11 cellular contexts compared by ENCODE assay signal in the genomic region with DNA sequence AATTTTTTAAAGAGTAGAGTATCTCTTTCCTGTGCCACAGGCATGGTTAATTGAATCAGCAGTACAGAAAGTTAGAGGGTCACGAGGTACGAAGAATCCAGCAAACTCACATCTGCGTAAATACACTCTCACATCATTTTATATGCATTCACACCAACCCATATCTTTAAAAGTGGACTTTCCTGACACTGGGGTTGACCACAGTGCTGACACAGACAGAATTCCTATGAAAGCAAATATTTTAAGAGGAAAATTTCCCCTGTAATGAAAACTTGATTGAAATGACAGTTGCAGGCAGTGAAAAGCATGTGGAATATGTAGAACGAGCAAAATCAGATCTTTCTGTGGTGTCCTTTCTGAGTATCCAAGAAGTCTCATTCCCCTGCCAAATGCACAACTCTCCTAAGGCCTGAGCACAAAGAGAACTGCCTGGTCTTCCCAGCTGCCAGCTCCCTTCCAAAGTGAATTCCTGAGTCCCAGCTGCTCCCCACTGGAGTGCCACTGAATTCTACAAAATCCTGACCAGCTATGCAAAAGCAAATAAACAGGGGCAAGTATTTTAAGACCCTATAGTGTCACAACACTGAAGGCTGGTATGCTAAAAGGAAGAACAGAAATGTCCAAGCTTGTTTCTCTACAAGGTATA. TPM values are rescaled to one million over a fixed set of nuclear protein-coding genes. Genes with fewer than 3 reads are reported as not detected.
DNase-seq lines count a peak whose midpoint lies in the region; ATAC-seq and TF ChIP-seq lines count a peak whose summit lies in the region.
"Had no signal": no experiment of that assay in that cellular context is flagged by ENCODE, and none has a peak within 500 bp of the region (broad histone marks: within the 10 kb centered on the region; RNA-seq: fewer than 3 reads in every experiment).

No MANE protein-coding gene starts in this region.

- CTCF ChIA-PET in naive thymus-derived CD4-positive, alpha-beta T cell (lab: Charles Lee), result no interaction called here
- CTCF ChIA-PET in OCI-LY7 (lab: Charles Lee; ENCODE audit: unreplicated experiment), result no interaction called here

- peaks cover 60% of the 10 kb centered on the region for H3K4me1 Mint-ChIP-seq in chondrocyte (ENCODE audit: low read depth)
- H3K4me1 Mint-ChIP-seq in naive thymus-derived CD4-positive, alpha-beta T cell, result peaks cover 21 to 95% (median 88%) of the 10 kb centered on the region in 7 donors

- no peaks in the 10 kb centered on the region for H3K27me3 ChIP-seq in naive thymus-derived CD4-positive, alpha-beta T cell (ENCODE audit: control insufficient read depth in 2 of 2, insufficient read depth in 2 of 2, low read length in 2 of 2)

- no peaks in the 10 kb centered on the region for H3K27me3 Mint-ChIP-seq in chondrocyte (ENCODE audit: low read depth)
- no peaks in the 10 kb centered on the region for H3K27me3 Mint-ChIP-seq in naive thymus-derived CD4-positive, alpha-beta T cell
- H3K27me3 Mint-ChIP-seq: dendritic cell treated with granulocyte-macrophage colony-stimulating factor and Interleukin-4, amounts not matched to agents 40 ng/mL and 50 ng/mL, for 4 days had no signal

- intact Hi-C loops in naive thymus-derived CD4-positive, alpha-beta T cell (cut with micrococcal nuclease), result loop anchor here (5.0 to 10.0 kb wide), 9 partner anchors 160 to 940 kb away; a partner anchor contains a TSS
- intact Hi-C loops in OCI-LY7 (cut with micrococcal nuclease; ENCODE audit: unreplicated experiment), result no loop called here

- peak overlapping the region; percentile 88 for H3K27ac ChIP-seq in naive thymus-derived CD4-positive, alpha-beta T cell (ENCODE audit: low read depth, low read length)
- H3K27ac ChIP-seq in OCI-LY7 (ENCODE audit: low read depth, low read length, poor library complexity, severe bottlenecking), result no peak overlapping the region

- no peak overlapping the region for H2AFZ ChIP-seq in OCI-LY7 (ENCODE audit: low read length)

- peaks cover 6% of the 10 kb centered on the region for H3K9me3 Mint-ChIP-seq in chondrocyte (ENCODE audit: low read depth)
- H3K9me3 Mint-ChIP-seq in naive thymus-derived CD4-positive, alpha-beta T cell, result peaks cover 0 to 4% (median 0%) of the 10 kb centered on the region in 11 donors
- H3K9me3 Mint-ChIP-seq: dendritic cell treated with granulocyte-macrophage colony-stimulating factor and Interleukin-4, amounts not matched to agents 40 ng/mL and 50 ng/mL, for 4 days had no signal

- H3K4me1 ChIP-seq in naive thymus-derived CD4-positive, alpha-beta T cell (ENCODE audit: control insufficient read depth in 2 of 2, insufficient read depth in 2 of 2, low read length in 2 of 2), result peaks cover 41 to 68% of the 10 kb centered on the region in 2 donors
- H3K4me1 ChIP-seq in OCI-LY7 (ENCODE audit: insufficient read depth, low read length, poor library complexity, severe bottlenecking), result peaks cover 31% of the 10 kb centered on the region

- DNase-seq in AG20443 (ENCODE audit: low spot score) (peak; percentile 13), NCI-H69 (lab: John Stamatoyannopoulos, UW) (peak; percentile 56), chondrocyte (ENCODE audit: low spot score) (no peak), OCI-LY7 (ENCODE audit: low spot score) (no peak), DMS153 (lab: John Stamatoyannopoulos, UW) (no peak)
- no peak for DNase-seq in naive thymus-derived CD4-positive, alpha-beta T cell
- no peak for DNase-seq in stimulated activated CD4-positive, alpha-beta T cell treated with anti-CD3 and anti-CD28 coated beads, Interleukin-12 subunit alpha, Interleukin-12 subunit beta, amount 100 ng/mL, for 4 hours
- DNase-seq in activated effector memory CD4-positive, alpha-beta T cell treated with Interleukin-2 at 50 U/mL for 16 hours, result no peak

- no peak for TF ChIP-seq CTCF in chondrocyte (IDR thresholded peaks at IDR 0.05)
- no peak for TF ChIP-seq CTCF in OCI-LY7 (conservative IDR thresholded peaks at IDR 0.05; ENCODE audit: low read length)

- H4K20me1 ChIP-seq in OCI-LY7 (ENCODE audit: insufficient read depth, low read length), result no peaks in the 10 kb centered on the region

- H3K27ac Mint-ChIP-seq in chondrocyte (ENCODE audit: unreplicated experiment), result peak overlapping the region; percentile 88
- peak overlapping the region; percentile 77 to 99 (median 95) for H3K27ac Mint-ChIP-seq in naive thymus-derived CD4-positive, alpha-beta T cell
- H3K27ac Mint-ChIP-seq: dendritic cell treated with granulocyte-macrophage colony-stimulating factor and Interleukin-4, amounts not matched to agents 40 ng/mL and 50 ng/mL, for 4 days had no signal

- H3K9me2 ChIP-seq in OCI-LY7 (ENCODE audit: insufficient read depth, low read length), result no peaks in the 10 kb centered on the region

- no peak overlapping the region for H3K4me3 ChIP-seq in naive thymus-derived CD4-positive, alpha-beta T cell (ENCODE audit: low read length)
- H3K4me3 ChIP-seq in OCI-LY7 (ENCODE audit: low read depth, low read length, poor library complexity, severe bottlenecking), result no peak overlapping the region

- no peaks in the 10 kb centered on the region for H3K9me3 ChIP-seq in naive thymus-derived CD4-positive, alpha-beta T cell (ENCODE audit: control insufficient read depth in 2 of 3, low read length in 3 of 3)
- no peaks in the 10 kb centered on the region for H3K9me3 ChIP-seq in OCI-LY7 (ENCODE audit: low read length)

- H3K36me3 ChIP-seq in naive thymus-derived CD4-positive, alpha-beta T cell (ENCODE audit: control insufficient read depth in 2 of 3, insufficient read depth in 3 of 3, low read length in 3 of 3), result no peaks in the 10 kb centered on the region
- H3K36me3 ChIP-seq in OCI-LY7 (ENCODE audit: insufficient read depth, low read length), result no peaks in the 10 kb centered on the region; the same call in 1 of the 2 replicates

- peaks cover 1% of the 10 kb centered on the region for H3K36me3 Mint-ChIP-seq in chondrocyte (ENCODE audit: low read depth)
- peaks cover 0 to 9% (median 0%) of the 10 kb centered on the region in 5 donors for H3K36me3 Mint-ChIP-seq in naive thymus-derived CD4-positive, alpha-beta T cell

- H3K4me3 Mint-ChIP-seq in chondrocyte (ENCODE audit: unreplicated experiment), result no peak overlapping the region
- H3K4me3 Mint-ChIP-seq in naive thymus-derived CD4-positive, alpha-beta T cell, result peak overlapping the region in 9 of 10 donors; percentile 25 to 84 (median 49)
- H3K4me3 Mint-ChIP-seq: dendritic cell treated with granulocyte-macrophage colony-stimulating factor and Interleukin-4, amounts not matched to agents 40 ng/mL and 50 ng/mL, for 4 days had no signal

- BruUV-seq in OCI-LY7 (replicated peaks; lab: Mats Ljungman, UMichigan), result no TSS peak

- ATAC-seq in naive thymus-derived CD4-positive, alpha-beta T cell, result no peak

- no peak overlapping the region for H3K4me2 ChIP-seq in OCI-LY7 (ENCODE audit: low read length)

- no peaks in the 10 kb centered on the region for H3K79me2 ChIP-seq in OCI-LY7 (ENCODE audit: insufficient read depth, low read depth, low read length)

- POLR2A ChIA-PET in naive thymus-derived CD4-positive, alpha-beta T cell (lab: Charles Lee), result interaction anchor here (0.5 to 24.1 kb wide), 4 partner anchors 13 to 143 kb away, joined by 3 to 1322 read pairs (median 226); a partner anchor contains a TSS
- POLR2A ChIA-PET in OCI-LY7 (lab: Charles Lee), result interaction anchor here (1.0 kb wide), 1 partner anchor 23 kb away, joined by 4 read pairs; no protein-coding TSS in a partner anchor

RNA-seq across cellular contexts. Expression of a gene that starts 50.5 kb away (rescaled TPM):
- total RNA-seq in chondrocyte, result not detected in 3 replicates
- total RNA-seq in naive thymus-derived CD4-positive, alpha-beta T cell, result under 1 TPM in 2 of 5 experiments, not detected in 3; 0.16 to 0.19 TPM
- polyA plus RNA-seq in naive thymus-derived CD4-positive, alpha-beta T cell, result not detected
- total RNA-seq in OCI-LY7 (2014; rRNA removed; shearing (Covaris generic)), result 0.13 TPM in 1 of 2 replicates, not detected in the other
- total RNA-seq in OCI-LY7 (2022), result not detected in 2 replicates
- total RNA-seq: activated CD8-positive, alpha-beta memory T cell treated with anti-CD3 and anti-CD28 coated beads for 36 hours; H1 had no signal
- polyA plus RNA-seq: H1 had no signal

Comparison
In these comparisons a context has a peak if more than half of its experiments do, and no peak if none do; other contexts are left out.
1. DNase-seq: peak in AG20443 (single experiment) and NCI-H69 (single experiment); none in chondrocyte (single experiment), naive thymus-derived CD4-positive, alpha-beta T cell (0 of 9), OCI-LY7 (single experiment), stimulated activated CD4-positive, alpha-beta T cell treated with anti-CD3 and anti-CD28 coated beads, Interleukin-12 subunit alpha, Interleukin-12 subunit beta, amount 100 ng/mL, for 4 hours (single experiment), DMS153 (single experiment) and activated effector memory CD4-positive, alpha-beta T cell treated with Interleukin-2 at 50 U/mL for 16 hours (single experiment).